Comparison of ENCODE assay signal across 11 cellular contexts in the genomic region with DNA sequence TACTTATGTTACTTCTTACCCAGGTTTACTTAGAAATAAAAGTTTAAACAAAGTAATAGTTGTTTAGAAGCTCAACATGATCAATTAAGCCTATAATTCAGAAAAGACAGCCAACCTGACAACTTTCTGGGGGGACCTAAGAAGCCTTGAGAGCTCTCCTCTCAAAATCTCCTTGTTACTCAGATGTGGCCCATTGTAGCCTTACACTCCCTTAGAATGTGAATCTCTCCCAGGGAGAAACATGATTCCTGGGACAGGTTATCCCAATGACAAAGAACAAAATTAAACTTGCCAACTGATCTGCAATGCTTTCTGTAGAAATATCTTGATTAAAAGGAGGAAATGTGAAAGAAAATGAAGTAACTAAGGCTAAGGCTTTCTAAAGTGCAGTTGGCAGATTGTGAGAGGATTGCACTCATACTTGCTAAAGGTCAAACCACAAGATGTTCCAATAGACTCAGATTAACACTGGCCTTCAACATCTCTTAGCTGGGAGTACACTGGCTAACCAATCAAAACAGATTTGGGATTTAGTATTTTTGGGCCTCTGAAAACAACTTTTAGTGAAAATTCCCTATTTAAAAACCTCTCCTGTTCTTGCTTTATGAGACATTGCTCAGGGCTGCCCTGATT.
DNase-seq lines count a peak whose midpoint lies in the region; ATAC-seq and TF ChIP-seq lines count a peak whose summit lies in the region.
"Had no signal": no experiment of that assay in that cellular context is flagged by ENCODE, and none has a peak within 500 bp of the region (broad histone marks: within the 10 kb centered on the region; RNA-seq: fewer than 3 reads in every experiment).

No MANE protein-coding gene starts in this region.

- in situ Hi-C loops in brain microvascular endothelial cell (cut with HindIII; ENCODE audit: low pct_ligation_motif_present, low sequenced_read_pairs), result no loop called here

- H3K9me3 ChIP-seq in stomach, result no peaks in the 10 kb centered on the region

- DNase-seq in GM04503 (ENCODE audit: low read depth) (peak; percentile 37), brain microvascular endothelial cell (peak; percentile 38), retinal pigment epithelial cell (ENCODE audit: low read depth) (peak; percentile 23), stomach (no peak), inferior parietal cortex (ENCODE audit: extremely low spot score) (no peak), epidermal melanocyte (ENCODE audit: insufficient read length, low spot score) (no peak)
- DNase-seq: DMS153; naive thymus-derived CD8-positive, alpha-beta T cell; stimulated activated CD4-positive, alpha-beta T cell treated with anti-CD3 and anti-CD28 coated beads, Interleukin-4, amount 100 ng/mL, for 4 hours had no signal

- TF ChIP-seq EP300 in stomach (IDR thresholded peaks at IDR 0.05), result no peak

- H3K36me3 ChIP-seq in brain microvascular endothelial cell (replicated peaks) (no peaks in the 10 kb centered on the region), stomach (no peaks in the 10 kb centered on the region)

- H3K4me1 ChIP-seq in stomach, result no peaks in the 10 kb centered on the region

- H3K27me3 ChIP-seq in brain microvascular endothelial cell (replicated peaks) (no peaks in the 10 kb centered on the region), stomach (no peaks in the 10 kb centered on the region)

- no peak for TF ChIP-seq CTCF in brain microvascular endothelial cell (IDR thresholded peaks at IDR 0.05; ENCODE audit: low read depth, low read length, missing control alignments)
- TF ChIP-seq CTCF in retinal pigment epithelial cell (conservative IDR thresholded peaks at IDR 0.05; ENCODE audit: low read depth, low read length), result no peak
- no peak for TF ChIP-seq CTCF in stomach (IDR thresholded peaks at IDR 0.05)

- intact Hi-C loops in stomach (cut with DNase I; ENCODE audit: low total_unique reads), result no loop called here

- no peak for TF ChIP-seq POLR2A in stomach (IDR thresholded peaks at IDR 0.05)

- ATAC-seq in HG03342 (IDR thresholded peaks at IDR 0.05; ENCODE audit: unreplicated experiment) (peak; percentile 47), HG03469 (IDR thresholded peaks at IDR 0.05; ENCODE audit: unreplicated experiment) (no peak)
- ATAC-seq: naive thymus-derived CD8-positive, alpha-beta T cell had no signal

- H3K4me3 ChIP-seq in brain microvascular endothelial cell (ENCODE audit: low read depth, low read length) (no peak overlapping the region), retinal pigment epithelial cell (ENCODE audit: low read length) (no peak overlapping the region), stomach (no peak overlapping the region)

- H3K27ac ChIP-seq in brain microvascular endothelial cell, result no peak overlapping the region
- H3K27ac ChIP-seq in stomach, result peak overlapping the region in 2 of 5 donors; percentile 33 to 36

Comparison
In these comparisons a context has a peak if more than half of its experiments do, and no peak if none do; other contexts are left out.
1. DNase-seq: peak in GM04503 (single experiment), brain microvascular endothelial cell (single experiment) and retinal pigment epithelial cell (single experiment); none in stomach (single experiment), inferior parietal cortex (single experiment) and epidermal melanocyte (single experiment).